In the genomic region with DNA sequence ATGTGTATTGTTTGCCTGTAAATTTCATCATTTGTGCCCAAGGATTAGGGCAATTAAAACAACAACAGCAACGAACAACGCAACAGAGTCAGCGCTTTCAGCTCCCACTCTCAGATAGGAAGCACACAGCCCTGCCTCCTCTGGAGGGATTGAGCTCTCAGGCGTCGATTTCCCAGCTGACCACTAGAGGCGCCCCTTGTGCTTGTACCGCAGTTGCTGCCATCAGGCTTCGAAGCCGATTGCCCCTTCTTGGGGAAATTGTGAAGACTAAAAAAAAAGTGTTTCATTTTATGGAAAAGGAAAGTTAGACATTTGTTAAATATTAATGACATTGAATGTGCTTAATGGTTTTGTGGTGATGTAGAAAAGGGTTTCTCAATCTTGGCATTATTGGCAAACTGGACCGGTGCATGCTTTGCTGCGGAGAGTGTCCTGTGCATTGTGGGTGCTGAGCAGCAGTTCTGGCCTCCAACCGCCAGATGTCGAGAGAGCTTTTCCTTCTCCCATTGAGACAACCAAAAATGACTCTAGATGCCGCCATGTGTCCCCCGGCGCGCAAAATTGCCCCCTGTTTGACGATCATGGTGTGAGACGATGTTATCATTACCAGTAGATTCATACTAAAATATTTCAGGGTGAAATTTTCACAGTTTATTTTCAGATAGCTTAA, we compare ENCODE assay signal across 9 cellular contexts.
A peak's percentile ranks its signal among the peaks of the same experiment; 100 is the strongest.
DNase-seq lines count a peak whose midpoint lies in the region; ATAC-seq, FAIRE-seq and TF ChIP-seq lines count a peak whose summit lies in the region.
"Had no signal": no experiment of that assay in that cellular context is flagged by ENCODE, and none has a peak within 500 bp of the region (broad histone marks: within the 10 kb centered on the region; RNA-seq: fewer than 3 reads in every experiment).

No MANE protein-coding gene starts in this region.

- H3K27ac ChIP-seq in mammary epithelial cell (ENCODE audit: insufficient read depth, low read depth, low read length) (no peak overlapping the region), gastrocnemius medialis (no peak overlapping the region)
- H3K27ac ChIP-seq: ovary had no signal

- no peak for FAIRE-seq in RCC 7860 (lab: Jason Lieb, UNC)

- in situ Hi-C loops in mammary epithelial cell (cut with MboI; ENCODE audit: low sequenced_read_pairs in 2 of 2): no loop called here
- in situ Hi-C loops in gastrocnemius medialis (cut with MboI; ENCODE audit: low sequenced_read_pairs in 4 of 4): no loop called here

- dilution Hi-C loops in mammary epithelial cell (cut with HindIII; ENCODE audit: low sequenced_read_pairs): no loop called here

- no peak overlapping the region for H2AFZ ChIP-seq in mammary epithelial cell (ENCODE audit: low read depth, low read length)

- no peak overlapping the region for H3K27ac Mint-ChIP-seq in activated T-cell treated with anti-CD3 and anti-CD28 coated beads, Interleukin-2, amount 50 U/mL, for 72 hours

- TF ChIP-seq CTCF in mammary epithelial cell (conservative IDR thresholded peaks at IDR 0.05 in 1 of 2, IDR thresholded peaks at IDR 0.05 in 1 of 2; ENCODE audit: extremely low read depth in 1 of 2, insufficient read depth in 1 of 2, low read depth in 1 of 2, low read length in 2 of 2): peak; percentile 34 to 54
- TF ChIP-seq CTCF in gastrocnemius medialis (IDR thresholded peaks at IDR 0.05 in 4 of 5, conservative IDR thresholded peaks at IDR 0.05 in 1 of 5): peak in 1 of 5 experiments; percentile 27

- H3K9ac ChIP-seq in mammary epithelial cell (ENCODE audit: insufficient read depth, low read length): no peak overlapping the region

- intact Hi-C loops in mammary epithelial cell (cut with micrococcal nuclease) (loop anchor here (10.0 kb wide), 1 partner anchor 1883 kb away; no protein-coding TSS in a partner anchor), gastrocnemius medialis (cut with DNase I; ENCODE audit: low total_unique reads) (no loop called here)

- ATAC-seq in activated T-cell treated with anti-CD3 and anti-CD28 coated beads, Interleukin-2, amount 50 U/mL, for 72 hours (replicated peaks in 1 of 2): no peak
- no peak for ATAC-seq in activated T-cell treated with anti-CD3 and anti-CD28 coated beads, Interleukin-2, amount 50 U/mL, for 4 hours
- no peak for ATAC-seq in gastrocnemius medialis

- H3K27me3 Mint-ChIP-seq in activated T-cell treated with anti-CD3 and anti-CD28 coated beads, Interleukin-2, amount 50 U/mL, for 72 hours (ENCODE audit: low read depth): no peaks in the 10 kb centered on the region
- no peaks in the 10 kb centered on the region for H3K27me3 Mint-ChIP-seq in activated T-cell treated with anti-CD3 and anti-CD28 coated beads, Interleukin-2, amount 50 U/mL, for 4 hours (ENCODE audit: low read depth)

- H3K27me3 ChIP-seq in mammary epithelial cell (ENCODE audit: insufficient read depth, low read length): no peaks in the 10 kb centered on the region
- no peaks in the 10 kb centered on the region for H3K27me3 ChIP-seq in gastrocnemius medialis
- H3K27me3 ChIP-seq: ovary had no signal

- H3K4me1 ChIP-seq in mammary epithelial cell (ENCODE audit: insufficient read depth, low read length) (no peaks in the 10 kb centered on the region), gastrocnemius medialis (no peaks in the 10 kb centered on the region)

- H3K79me2 ChIP-seq in mammary epithelial cell (ENCODE audit: insufficient read depth, low read length): no peaks in the 10 kb centered on the region

- H3K4me2 ChIP-seq in mammary epithelial cell (ENCODE audit: insufficient read depth, low read depth, low read length): no peak overlapping the region

- no peak for TF ChIP-seq POLR2A in gastrocnemius medialis (IDR thresholded peaks at IDR 0.05)

- BruUV-seq in mammary epithelial cell (replicated peaks; lab: Mats Ljungman, UMichigan): no TSS peak

- CTCF ChIA-PET in mammary epithelial cell (lab: Charles Lee; ENCODE audit: low non-redundant PET): interaction anchor here (0.6 kb wide), 1 partner anchor 15 kb away, joined by 5 read pairs; no protein-coding TSS in a partner anchor

- no peaks in the 10 kb centered on the region for H4K20me1 ChIP-seq in mammary epithelial cell (ENCODE audit: insufficient read depth, low read length)

- H3K4me1 Mint-ChIP-seq in activated T-cell treated with anti-CD3 and anti-CD28 coated beads, Interleukin-2, amount 50 U/mL, for 72 hours (ENCODE audit: low read depth): no peaks in the 10 kb centered on the region
- no peaks in the 10 kb centered on the region for H3K4me1 Mint-ChIP-seq in activated T-cell treated with anti-CD3 and anti-CD28 coated beads, Interleukin-2, amount 50 U/mL, for 4 hours (ENCODE audit: low read depth)

- H3K36me3 ChIP-seq in mammary epithelial cell (ENCODE audit: insufficient read depth, low read length): no peaks in the 10 kb centered on the region
- no peaks in the 10 kb centered on the region for H3K36me3 ChIP-seq in gastrocnemius medialis
- H3K36me3 ChIP-seq: ovary had no signal

- H3K9me3 ChIP-seq in mammary epithelial cell (replicated peaks; ENCODE audit: insufficient read depth, low read length) (peaks cover 4% of the 10 kb centered on the region), gastrocnemius medialis (no peaks in the 10 kb centered on the region)
- H3K9me3 ChIP-seq: ovary had no signal

- no peaks in the 10 kb centered on the region for H3K36me3 Mint-ChIP-seq in activated T-cell treated with anti-CD3 and anti-CD28 coated beads, Interleukin-2, amount 50 U/mL, for 72 hours (ENCODE audit: insufficient read depth in 2 of 2)
- no peaks in the 10 kb centered on the region for H3K36me3 Mint-ChIP-seq in activated T-cell treated with anti-CD3 and anti-CD28 coated beads, Interleukin-2, amount 50 U/mL, for 4 hours (ENCODE audit: insufficient read depth)

- no peak overlapping the region for H3K4me3 Mint-ChIP-seq in activated T-cell treated with anti-CD3 and anti-CD28 coated beads, Interleukin-2, amount 50 U/mL, for 72 hours
- H3K4me3 Mint-ChIP-seq in activated T-cell treated with anti-CD3 and anti-CD28 coated beads, Interleukin-2, amount 50 U/mL, for 4 hours: no peak overlapping the region

- no peak overlapping the region for H3K4me3 ChIP-seq in mammary epithelial cell (replicated peaks in 1 of 3; ENCODE audit: insufficient read depth in 1 of 3, low read depth in 2 of 3, low read length in 3 of 3)
- no peak overlapping the region for H3K4me3 ChIP-seq in gastrocnemius medialis
- H3K4me3 ChIP-seq: ovary had no signal

- peaks cover 0 to 1% of the 10 kb centered on the region in 2 donors for H3K9me3 Mint-ChIP-seq in activated T-cell treated with anti-CD3 and anti-CD28 coated beads, Interleukin-2, amount 50 U/mL, for 72 hours
- peaks cover 3% of the 10 kb centered on the region for H3K9me3 Mint-ChIP-seq in activated T-cell treated with anti-CD3 and anti-CD28 coated beads, Interleukin-2, amount 50 U/mL, for 4 hours

- DNase-seq in activated T-cell treated with anti-CD3 and anti-CD28 coated beads, Interleukin-2, amount 50 U/mL, for 72 hours: peak; percentile 5 to 7
- no peak for DNase-seq in activated T-cell treated with anti-CD3 and anti-CD28 coated beads, Interleukin-2, amount 50 U/mL, for 4 hours
- peak; percentile 54 for DNase-seq in NAMALWA (ENCODE audit: low spot score)
- no peak for DNase-seq in mammary epithelial cell
- peak; percentile 12 for DNase-seq in mucosa of gallbladder (ENCODE audit: low spot score)
- DNase-seq in RCC 7860 (ENCODE audit: low spot score): no peak
- DNase-seq in gastrocnemius medialis: no peak
- DNase-seq in NOMO-1 treated with dmso at 0.1 percent for 144 hours (lab: John Stamatoyannopoulos, UW; ENCODE audit: unreplicated experiment): no peak

- WGBS in mammary epithelial cell (ENCODE audit: low coverage, missing lambda C conversion rate): 47% methylated on average over 19 of the region's 19 CpGs

Comparison
In these comparisons a context has a peak if more than half of its experiments do, and no peak if none do; other contexts are left out.
1. DNase-seq: peak in activated T-cell treated with anti-CD3 and anti-CD28 coated beads, Interleukin-2, amount 50 U/mL, for 72 hours (2 of 2), NAMALWA (single experiment) and mucosa of gallbladder (single experiment); none in activated T-cell treated with anti-CD3 and anti-CD28 coated beads, Interleukin-2, amount 50 U/mL, for 4 hours (single experiment), mammary epithelial cell (single experiment), RCC 7860 (single experiment), gastrocnemius medialis (0 of 2) and NOMO-1 treated with dmso at 0.1 percent for 144 hours (single experiment).